In genomic region chr19:16828990-16829821, GRCh38 we compare ENCODE assay signal across 2 cellular contexts.
TF ChIP-seq lines count a peak whose summit lies in the region.

Gene SIN3B (plus strand): TSS chr19:16829398. CDS start chr19:16829421, 23 bp downstream.

TF ChIP-seq in HEK293, 187 proteins besides CTCF, POLR2A, EP300 and RAD21 (continued from another document and continues in another):
- no peak for TF ChIP-seq ZNF146 (tag by site-specific recombination; IDR thresholded peaks at IDR 0.05)
- no peak for TF ChIP-seq ZNF366 (tag by site-specific recombination; conservative IDR thresholded peaks at IDR 0.05)
- TF ChIP-seq ZFP3 (tag by site-specific recombination; IDR thresholded peaks at IDR 0.05; ENCODE audit: low read depth), result no peak
- no peak for TF ChIP-seq ZNF747 (tag by site-specific recombination; IDR thresholded peaks at IDR 0.05)
- TF ChIP-seq ZEB2 (tag by site-specific recombination; IDR thresholded peaks at IDR 0.05), result peak; percentile 42; the same call in 1 of the 2 replicates
- TF ChIP-seq ZNF394 (tag by site-specific recombination; IDR thresholded peaks at IDR 0.05; ENCODE audit: borderline replicate concordance), result no peak; the same call in 1 of the 2 replicates
- peak; percentile 81; the same call in 1 of the 2 replicates for TF ChIP-seq KLF7 (tag by site-specific recombination; IDR thresholded peaks at IDR 0.05; ENCODE audit: borderline replicate concordance)
- no peak for TF ChIP-seq ZNF112 (tag by site-specific recombination; IDR thresholded peaks at IDR 0.05)
- no peak for TF ChIP-seq ZNF133 (tag by site-specific recombination; IDR thresholded peaks at IDR 0.05)
- TF ChIP-seq ZNF626 (tag by site-specific recombination; IDR thresholded peaks at IDR 0.05), result no peak
- peak; percentile 84 for TF ChIP-seq ZFHX2 (tag by site-specific recombination; conservative IDR thresholded peaks at IDR 0.05)
- TF ChIP-seq KLF9 (tag by site-specific recombination; IDR thresholded peaks at IDR 0.05; ENCODE audit: low read depth), result peak; percentile 95
- no peak for TF ChIP-seq ZNF214 (tag by site-specific recombination; IDR thresholded peaks at IDR 0.05; ENCODE audit: borderline replicate concordance)
- TF ChIP-seq KLF10 (tag by site-specific recombination; IDR thresholded peaks at IDR 0.05), result peak; percentile 95
- TF ChIP-seq GLI2 (tag by site-specific recombination; IDR thresholded peaks at IDR 0.05; ENCODE audit: borderline replicate concordance, low read depth), result no peak
- no peak for TF ChIP-seq ZNF776 (tag by site-specific recombination; IDR thresholded peaks at IDR 0.05; ENCODE audit: borderline replicate concordance)
- TF ChIP-seq ZNF473 (tag by site-specific recombination; IDR thresholded peaks at IDR 0.05), result no peak
- TF ChIP-seq ZNF175 (tag by site-specific recombination; IDR thresholded peaks at IDR 0.05), result no peak
- no peak for TF ChIP-seq ZNF664 (tag by site-specific recombination; IDR thresholded peaks at IDR 0.05)
- TF ChIP-seq GLIS1 (tag by site-specific recombination; IDR thresholded peaks at IDR 0.05), result no peak
- no peak for TF ChIP-seq OVOL3 (tag by site-specific recombination; IDR thresholded peaks at IDR 0.05)
- no peak for TF ChIP-seq ZFP37 (tag by site-specific recombination; IDR thresholded peaks at IDR 0.05)
- TF ChIP-seq KLF16 (tag by site-specific recombination; IDR thresholded peaks at IDR 0.05), result peak; percentile 95
- no peak for TF ChIP-seq ZNF585B (tag by site-specific recombination; IDR thresholded peaks at IDR 0.05)
- no peak for TF ChIP-seq ZFP41 (tag by site-specific recombination; IDR thresholded peaks at IDR 0.05; ENCODE audit: borderline replicate concordance)
- peak; percentile 5 for TF ChIP-seq ZBTB26 (tag by site-specific recombination; optimal IDR thresholded peaks at IDR 0.05)
- TF ChIP-seq ZNF677 (tag by site-specific recombination; IDR thresholded peaks at IDR 0.05), result no peak
- no peak for TF ChIP-seq ZBTB6 (tag by site-specific recombination; IDR thresholded peaks at IDR 0.05)
- no peak for TF ChIP-seq ZNF530 (tag by site-specific recombination; IDR thresholded peaks at IDR 0.05; ENCODE audit: low read depth)
- TF ChIP-seq KLF8 (tag by site-specific recombination; IDR thresholded peaks at IDR 0.05), result peak; percentile 79
- TF ChIP-seq ZNF280D (tag by site-specific recombination; IDR thresholded peaks at IDR 0.05), result no peak
- peak; percentile 58 for TF ChIP-seq KLF1 (tag by site-specific recombination; IDR thresholded peaks at IDR 0.05)
- TF ChIP-seq ZNF426 (tag by site-specific recombination; IDR thresholded peaks at IDR 0.05), result no peak
- TF ChIP-seq SCRT2 (tag by site-specific recombination; IDR thresholded peaks at IDR 0.05), result no peak
- TF ChIP-seq ZNF792 (tag by site-specific recombination; IDR thresholded peaks at IDR 0.05), result no peak
- no peak for TF ChIP-seq ZNF571 (tag by site-specific recombination; IDR thresholded peaks at IDR 0.05)
- TF ChIP-seq ZNF274 (IDR thresholded peaks at IDR 0.05; ENCODE audit: low read length), result no peak
- no peak for TF ChIP-seq ZNF274 (tag by site-specific recombination; IDR thresholded peaks at IDR 0.05; ENCODE audit: borderline replicate concordance)
- peak; percentile 76 for TF ChIP-seq SP2 (tag by site-specific recombination; IDR thresholded peaks at IDR 0.05)
- no peak for TF ChIP-seq ZNF843 (tag by site-specific recombination; IDR thresholded peaks at IDR 0.05)
- no peak for TF ChIP-seq ZNF19 (tag by site-specific recombination; IDR thresholded peaks at IDR 0.05; ENCODE audit: low read depth)

TF ChIP-seq in GM12878, 131 proteins besides CTCF, POLR2A, EP300 and RAD21 (continued from another document and continues in another):
- TF ChIP-seq IRF5 (IDR thresholded peaks at IDR 0.05; ENCODE audit: borderline replicate concordance), result no peak
- no peak for TF ChIP-seq SMAD1 (IDR thresholded peaks at IDR 0.05; ENCODE audit: low read depth, partially characterized antibody)
- no peak for TF ChIP-seq PAX5 (IDR thresholded peaks at IDR 0.05; ENCODE audit: borderline replicate concordance, low read depth, low read length)
- TF ChIP-seq E4F1 (IDR thresholded peaks at IDR 0.05; ENCODE audit: borderline replicate concordance, partially characterized antibody), result no peak
- TF ChIP-seq CBX3 (IDR thresholded peaks at IDR 0.05; ENCODE audit: borderline replicate concordance, low read depth), result no peak
- no peak for TF ChIP-seq HSF1 (IDR thresholded peaks at IDR 0.05; ENCODE audit: low read depth, low read length)
- peak; percentile 99 for TF ChIP-seq ZBTB40 (IDR thresholded peaks at IDR 0.05; ENCODE audit: borderline replicate concordance)
- peak in 1 of 2 experiments; percentile 93; a peak in 2 of 3 replicates for TF ChIP-seq EGR1 (IDR thresholded peaks at IDR 0.05; ENCODE audit: borderline replicate concordance in 1 of 2, low read depth in 2 of 2, low read length in 2 of 2)
- TF ChIP-seq ZNF274 (IDR thresholded peaks at IDR 0.05; ENCODE audit: insufficient read depth, insufficient read length), result no peak
- no peak for TF ChIP-seq TBL1XR1 (IDR thresholded peaks at IDR 0.05; ENCODE audit: low read depth, low read length)
- peak; percentile 94 for TF ChIP-seq YY1 (IDR thresholded peaks at IDR 0.05; ENCODE audit: low read depth, low read length)
- no peak for TF ChIP-seq ZNF24 (IDR thresholded peaks at IDR 0.05)
- TF ChIP-seq PAX8 (IDR thresholded peaks at IDR 0.05), result no peak
- TF ChIP-seq PKNOX1 (IDR thresholded peaks at IDR 0.05), result peak; percentile 60
- TF ChIP-seq NKRF (conservative IDR thresholded peaks at IDR 0.05), result peak; percentile 64
- TF ChIP-seq MLLT1 (IDR thresholded peaks at IDR 0.05), result no peak
- TF ChIP-seq RELA (IDR thresholded peaks at IDR 0.05; ENCODE audit: borderline replicate concordance, partially characterized antibody), result peak; percentile 52
- no peak for TF ChIP-seq YBX1 (IDR thresholded peaks at IDR 0.05)
- TF ChIP-seq LARP7 (IDR thresholded peaks at IDR 0.05), result peak; percentile 63
- TF ChIP-seq ZNF217 (IDR thresholded peaks at IDR 0.05), result no peak
- TF ChIP-seq IKZF1 (conservative IDR thresholded peaks at IDR 0.05), result peak; percentile 58
- TF ChIP-seq E2F4 (IDR thresholded peaks at IDR 0.05; ENCODE audit: low read depth, low read length), result no peak
- TF ChIP-seq HDAC2 (IDR thresholded peaks at IDR 0.05), result no peak
- TF ChIP-seq USF1 (IDR thresholded peaks at IDR 0.05; ENCODE audit: borderline replicate concordance, extremely low read length, insufficient read depth, low read depth, low read length), result no peak
- TF ChIP-seq NBN (IDR thresholded peaks at IDR 0.05), result no peak
